In the genomic region with DNA sequence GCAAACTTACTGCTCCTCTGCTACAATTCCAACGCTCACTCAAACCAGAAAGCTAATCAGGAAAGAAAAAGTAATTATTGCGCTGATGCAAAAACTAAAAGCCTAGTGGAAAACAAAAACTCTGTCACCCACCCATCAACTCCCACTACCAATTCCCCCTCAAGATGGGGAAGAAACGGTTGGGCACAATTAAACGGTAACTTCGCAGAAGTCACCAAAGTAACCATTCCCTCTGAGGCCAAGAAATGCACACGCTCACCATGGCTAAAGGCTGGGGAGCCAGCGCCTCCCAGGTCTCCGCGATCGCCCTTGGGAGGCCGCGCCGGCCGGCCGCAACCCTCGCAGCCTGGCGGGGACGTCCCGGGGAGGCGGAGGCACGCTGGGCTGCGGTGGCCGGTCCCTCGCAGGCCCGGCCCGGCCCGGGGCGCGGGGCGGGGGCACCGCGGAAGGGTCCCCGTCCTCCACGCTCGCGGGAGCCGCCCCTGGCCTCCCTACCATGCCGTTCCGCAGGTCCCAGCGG, we compare ENCODE assay signal across 2 cellular contexts.
A peak's percentile ranks its signal among the peaks of the same experiment; 100 is the strongest.
TF ChIP-seq lines count a peak whose summit lies in the region.

No MANE protein-coding gene starts in this region.

TF ChIP-seq in A549, 52 proteins besides CTCF, POLR2A, EP300 and RAD21:
- TF ChIP-seq, protein P1, sequence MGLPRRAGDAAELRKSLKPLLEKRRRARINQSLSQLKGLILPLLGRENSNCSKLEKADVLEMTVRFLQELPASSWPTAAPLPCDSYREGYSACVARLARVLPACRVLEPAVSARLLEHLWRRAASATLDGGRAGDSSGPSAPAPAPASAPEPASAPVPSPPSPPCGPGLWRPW (IDR thresholded peaks at IDR 0.05) = no peak
- TF ChIP-seq FOSL2 (IDR thresholded peaks at IDR 0.05) (no peak), FOSL2 (CRISPR knock-in tag; IDR thresholded peaks at IDR 0.05) (no peak), HOXB5 (CRISPR knock-in tag; IDR thresholded peaks at IDR 0.05) (peak; percentile 64; the same call in 1 of the 2 replicates), SMC3 (IDR thresholded peaks at IDR 0.05) (0 out of 3 replicates have a peak, but pooled peaks have one; percentile 9)

TF ChIP-seq in H1, 55 proteins besides CTCF, POLR2A, EP300 and RAD21:
- TF ChIP-seq POU5F1 (IDR thresholded peaks at IDR 0.05; ENCODE audit: low read depth, low read length) = no peak
- 0 out of 4 replicates have a peak, but pooled peaks of 1 of the 2 experiments have one; percentile 11 for TF ChIP-seq SIN3A (conservative IDR thresholded peaks at IDR 0.05 in 1 of 2, IDR thresholded peaks at IDR 0.05 in 1 of 2; ENCODE audit: low read depth in 1 of 2, low read length in 2 of 2)
